18 cellular contexts compared by ENCODE assay signal in the genomic region with DNA sequence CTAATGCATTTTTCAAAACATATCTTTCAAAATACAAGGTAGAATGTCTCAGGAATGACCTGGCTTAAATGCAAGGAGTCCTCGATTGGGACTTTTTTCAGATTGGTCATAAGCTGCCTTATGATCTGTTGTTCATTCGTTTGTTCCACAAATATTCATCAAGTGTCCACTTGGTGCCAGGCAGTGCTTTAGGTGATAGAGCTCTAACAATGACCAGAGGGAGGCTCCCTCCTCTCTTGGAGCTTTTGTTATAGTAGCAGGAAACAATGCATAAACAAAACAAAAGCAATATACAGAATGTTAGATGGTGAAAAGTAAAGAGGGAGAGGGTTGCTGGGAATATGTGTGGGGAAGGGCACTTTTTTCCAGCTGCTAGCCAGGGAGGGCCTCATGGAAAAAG.
DNase-seq lines count a peak whose midpoint lies in the region; ATAC-seq lines count a peak whose summit lies in the region.
"Had no signal": no experiment of that assay in that cellular context is flagged by ENCODE, and none has a peak within 500 bp of the region (broad histone marks: within the 10 kb centered on the region; RNA-seq: fewer than 3 reads in every experiment).

No MANE protein-coding gene starts in this region.

- no peak overlapping the region for H3K4me3 ChIP-seq in CD4-positive, CD25-positive, alpha-beta regulatory T cell (ENCODE audit: low read depth, low read length)
- H3K4me3 ChIP-seq in SJCRH30: no peak overlapping the region
- H3K4me3 ChIP-seq: ascending aorta, heart right ventricle, lung, thyroid gland had no signal

- H3K27me3 ChIP-seq in CD4-positive, CD25-positive, alpha-beta regulatory T cell (ENCODE audit: control insufficient read depth, insufficient read depth, low read length): no peaks in the 10 kb centered on the region
- H3K27me3 ChIP-seq in SJCRH30: no peaks in the 10 kb centered on the region
- H3K27me3 ChIP-seq: ascending aorta, thyroid gland had no signal

- peaks cover 0 to 16% (median 8%) of the 10 kb centered on the region in 4 donors for H3K4me1 Mint-ChIP-seq in CD4-positive, CD25-positive, alpha-beta regulatory T cell
- peaks cover 20% of the 10 kb centered on the region for H3K4me1 Mint-ChIP-seq in memory B cell

- no peaks in the 10 kb centered on the region for H3K27me3 Mint-ChIP-seq in CD4-positive, CD25-positive, alpha-beta regulatory T cell
- no peaks in the 10 kb centered on the region for H3K27me3 Mint-ChIP-seq in memory B cell
- H3K27me3 Mint-ChIP-seq: naive thymus-derived CD8-positive, alpha-beta T cell had no signal

- H3K9me3 ChIP-seq in CD4-positive, CD25-positive, alpha-beta regulatory T cell (ENCODE audit: control insufficient read depth in 2 of 2, low read length in 2 of 2): no peaks in the 10 kb centered on the region
- H3K9me3 ChIP-seq in SJCRH30 (replicated peaks): no peaks in the 10 kb centered on the region; the same call in 1 of the 2 replicates
- H3K9me3 ChIP-seq: ascending aorta, heart right ventricle, thyroid gland had no signal

- H3K9me3 Mint-ChIP-seq in CD4-positive, CD25-positive, alpha-beta regulatory T cell: peaks cover 0 to 2% (median 0%) of the 10 kb centered on the region in 7 donors
- H3K9me3 Mint-ChIP-seq in memory B cell: no peaks in the 10 kb centered on the region
- H3K9me3 Mint-ChIP-seq: naive thymus-derived CD8-positive, alpha-beta T cell had no signal

- H3K36me3 Mint-ChIP-seq in CD4-positive, CD25-positive, alpha-beta regulatory T cell: peaks cover 11% of the 10 kb centered on the region
- peaks cover 14% of the 10 kb centered on the region for H3K36me3 Mint-ChIP-seq in memory B cell

- H3K36me3 ChIP-seq in CD4-positive, CD25-positive, alpha-beta regulatory T cell (ENCODE audit: control insufficient read depth, insufficient read depth, low read length): no peaks in the 10 kb centered on the region
- H3K36me3 ChIP-seq in SJCRH30: no peaks in the 10 kb centered on the region
- H3K36me3 ChIP-seq: ascending aorta, thyroid gland had no signal

- no peak for DNase-seq in CD4-positive, CD25-positive, alpha-beta regulatory T cell
- no peak for DNase-seq in SJCRH30
- DNase-seq in memory B cell (ENCODE audit: low spot score in 2 of 2): no peak
- DNase-seq in effector CD8-positive, alpha-beta T cell (lab: John Stamatoyannopoulos, UW): no peak
- DNase-seq in stimulated activated CD8-positive, alpha-beta memory T cell treated with anti-CD3 and anti-CD28 coated beads, Interleukin-4, amount 100 ng/mL, for 48 hours: no peak
- DNase-seq in SHP77 (lab: John Stamatoyannopoulos, UW): no peak
- DNase-seq: activated gamma-delta T cell treated with Interleukin-2 at 50 U/mL for 16 hours, DMS153, heart right ventricle, NCI-H187, NCI-H345, SW 1271, thyroid gland had no signal

- H3K27ac ChIP-seq in CD4-positive, CD25-positive, alpha-beta regulatory T cell (ENCODE audit: insufficient read depth, low read length, poor library complexity, severe bottlenecking): no peak overlapping the region
- H3K27ac ChIP-seq in SJCRH30: peak overlapping the region; percentile 15; the same call in 1 of the 2 replicates
- H3K27ac ChIP-seq: ascending aorta, heart right ventricle, thyroid gland had no signal

- H3K4me1 ChIP-seq in CD4-positive, CD25-positive, alpha-beta regulatory T cell (ENCODE audit: control insufficient read depth, insufficient read depth, low read length, poor library complexity, severe bottlenecking): no peaks in the 10 kb centered on the region
- peaks cover 10% of the 10 kb centered on the region for H3K4me1 ChIP-seq in SJCRH30
- H3K4me1 ChIP-seq: ascending aorta, thyroid gland had no signal

- H3K4me3 Mint-ChIP-seq in CD4-positive, CD25-positive, alpha-beta regulatory T cell: no peak overlapping the region
- peak overlapping the region; percentile 56 for H3K4me3 Mint-ChIP-seq in memory B cell

- H3K27ac Mint-ChIP-seq in CD4-positive, CD25-positive, alpha-beta regulatory T cell: peak overlapping the region in 2 of 3 donors; percentile 9 to 87
- peak overlapping the region; percentile 12 for H3K27ac Mint-ChIP-seq in memory B cell

- ATAC-seq in CD4-positive, CD25-positive, alpha-beta regulatory T cell (ENCODE audit: low read depth in 2 of 2): no peak
- ATAC-seq in GM18511 (IDR thresholded peaks at IDR 0.05; ENCODE audit: unreplicated experiment) (peak; percentile 15), memory B cell (ENCODE audit: low read depth) (no peak), GM19328 (IDR thresholded peaks at IDR 0.05; ENCODE audit: unreplicated experiment) (no peak)
- ATAC-seq: heart right ventricle; naive thymus-derived CD8-positive, alpha-beta T cell had no signal
